1 cellular context compared by ENCODE assay signal in the genomic region with DNA sequence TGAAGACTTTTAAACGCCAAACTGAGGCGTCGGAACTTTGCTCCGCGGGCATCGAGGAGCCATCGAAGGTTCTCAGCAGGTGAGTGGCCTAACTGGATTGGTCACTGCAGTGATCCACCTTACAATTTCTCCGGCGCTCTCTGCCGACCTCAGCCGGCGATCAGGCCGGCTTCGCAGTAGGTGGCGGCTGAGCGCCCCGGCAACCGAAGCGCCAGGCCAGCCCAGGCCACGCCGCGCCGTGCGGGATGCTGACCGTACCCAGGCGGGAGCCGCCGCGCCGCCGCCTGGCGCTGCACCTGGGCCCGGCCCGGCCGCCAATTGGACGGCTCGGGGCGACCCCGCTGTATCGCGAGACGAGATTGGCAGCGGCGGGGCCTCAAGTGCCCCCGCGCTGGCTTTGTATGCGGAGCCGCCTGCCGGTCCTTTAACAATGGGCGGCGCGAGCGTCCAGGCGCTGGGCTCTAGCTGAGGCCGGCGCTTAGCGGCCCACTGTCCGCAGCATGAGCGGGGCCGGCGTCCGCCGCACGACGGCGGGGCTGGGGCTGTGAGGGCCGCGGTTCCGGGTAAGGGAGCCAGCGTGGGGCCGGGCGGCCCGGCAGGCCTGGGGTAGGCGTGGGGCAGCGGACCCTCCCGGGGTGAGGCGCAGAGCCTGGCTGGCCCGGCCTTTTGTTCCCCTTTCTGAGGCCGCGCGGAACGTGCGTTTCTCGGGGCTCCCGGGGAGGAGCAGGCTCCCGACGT.
TF ChIP-seq lines count a peak whose summit lies in the region.

A gene with protein sequence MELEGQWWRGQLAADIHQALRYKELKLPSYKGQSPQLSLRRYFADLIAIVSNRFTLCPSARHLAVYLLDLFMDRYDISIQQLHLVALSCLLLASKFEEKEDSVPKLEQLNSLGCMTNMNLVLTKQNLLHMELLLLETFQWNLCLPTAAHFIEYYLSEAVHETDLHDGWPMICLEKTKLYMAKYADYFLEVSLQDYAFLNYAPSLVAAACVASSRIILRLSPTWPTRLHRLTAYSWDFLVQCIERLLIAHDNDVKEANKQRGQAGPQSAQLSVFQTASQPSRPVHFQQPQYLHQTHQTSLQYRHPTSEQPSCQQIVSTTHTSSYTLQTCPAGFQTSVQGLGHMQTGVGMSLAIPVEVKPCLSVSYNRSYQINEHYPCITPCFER (plus strand): TSS at position 427 of the 738 bp plus-strand sequence. CDS start 811 bp downstream, outside the sequence.

TF ChIP-seq in GM12878, 131 proteins besides CTCF, POLR2A, EP300 and RAD21 (continued from another document and continues in another):
- TF ChIP-seq, protein P1, sequence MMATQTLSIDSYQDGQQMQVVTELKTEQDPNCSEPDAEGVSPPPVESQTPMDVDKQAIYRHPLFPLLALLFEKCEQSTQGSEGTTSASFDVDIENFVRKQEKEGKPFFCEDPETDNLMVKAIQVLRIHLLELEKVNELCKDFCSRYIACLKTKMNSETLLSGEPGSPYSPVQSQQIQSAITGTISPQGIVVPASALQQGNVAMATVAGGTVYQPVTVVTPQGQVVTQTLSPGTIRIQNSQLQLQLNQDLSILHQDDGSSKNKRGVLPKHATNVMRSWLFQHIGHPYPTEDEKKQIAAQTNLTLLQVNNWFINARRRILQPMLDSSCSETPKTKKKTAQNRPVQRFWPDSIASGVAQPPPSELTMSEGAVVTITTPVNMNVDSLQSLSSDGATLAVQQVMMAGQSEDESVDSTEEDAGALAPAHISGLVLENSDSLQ (IDR thresholded peaks at IDR 0.05) = 0 out of 2 replicates have a peak, but pooled peaks have one; percentile 22
- peak; percentile 37; the same call in 1 of the 2 replicates for TF ChIP-seq CBFB (IDR thresholded peaks at IDR 0.05; ENCODE audit: low read depth)
- peak; percentile 70 for TF ChIP-seq RELA (IDR thresholded peaks at IDR 0.05; ENCODE audit: borderline replicate concordance, partially characterized antibody)
- TF ChIP-seq CREM (IDR thresholded peaks at IDR 0.05; ENCODE audit: low read depth) = 0 out of 2 replicates have a peak, but pooled peaks have one; percentile 7
- TF ChIP-seq KLF5 (IDR thresholded peaks at IDR 0.05; ENCODE audit: partially characterized antibody) = peak; percentile 75
- TF ChIP-seq, protein P2, sequence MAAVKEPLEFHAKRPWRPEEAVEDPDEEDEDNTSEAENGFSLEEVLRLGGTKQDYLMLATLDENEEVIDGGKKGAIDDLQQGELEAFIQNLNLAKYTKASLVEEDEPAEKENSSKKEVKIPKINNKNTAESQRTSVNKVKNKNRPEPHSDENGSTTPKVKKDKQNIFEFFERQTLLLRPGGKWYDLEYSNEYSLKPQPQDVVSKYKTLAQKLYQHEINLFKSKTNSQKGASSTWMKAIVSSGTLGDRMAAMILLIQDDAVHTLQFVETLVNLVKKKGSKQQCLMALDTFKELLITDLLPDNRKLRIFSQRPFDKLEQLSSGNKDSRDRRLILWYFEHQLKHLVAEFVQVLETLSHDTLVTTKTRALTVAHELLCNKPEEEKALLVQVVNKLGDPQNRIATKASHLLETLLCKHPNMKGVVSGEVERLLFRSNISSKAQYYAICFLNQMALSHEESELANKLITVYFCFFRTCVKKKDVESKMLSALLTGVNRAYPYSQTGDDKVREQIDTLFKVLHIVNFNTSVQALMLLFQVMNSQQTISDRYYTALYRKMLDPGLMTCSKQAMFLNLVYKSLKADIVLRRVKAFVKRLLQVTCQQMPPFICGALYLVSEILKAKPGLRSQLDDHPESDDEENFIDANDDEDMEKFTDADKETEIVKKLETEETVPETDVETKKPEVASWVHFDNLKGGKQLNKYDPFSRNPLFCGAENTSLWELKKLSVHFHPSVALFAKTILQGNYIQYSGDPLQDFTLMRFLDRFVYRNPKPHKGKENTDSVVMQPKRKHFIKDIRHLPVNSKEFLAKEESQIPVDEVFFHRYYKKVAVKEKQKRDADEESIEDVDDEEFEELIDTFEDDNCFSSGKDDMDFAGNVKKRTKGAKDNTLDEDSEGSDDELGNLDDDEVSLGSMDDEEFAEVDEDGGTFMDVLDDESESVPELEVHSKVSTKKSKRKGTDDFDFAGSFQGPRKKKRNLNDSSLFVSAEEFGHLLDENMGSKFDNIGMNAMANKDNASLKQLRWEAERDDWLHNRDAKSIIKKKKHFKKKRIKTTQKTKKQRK (IDR thresholded peaks at IDR 0.05; ENCODE audit: low read depth, low read length) = no peak
- TF ChIP-seq NR2F1 (conservative IDR thresholded peaks at IDR 0.05) = peak; percentile 67
- no peak for TF ChIP-seq EGR1 (IDR thresholded peaks at IDR 0.05; ENCODE audit: borderline replicate concordance in 1 of 2, low read depth in 2 of 2, low read length in 2 of 2)
- TF ChIP-seq TCF12 (IDR thresholded peaks at IDR 0.05; ENCODE audit: low read depth, low read length) = no peak
- TF ChIP-seq, protein P3, sequence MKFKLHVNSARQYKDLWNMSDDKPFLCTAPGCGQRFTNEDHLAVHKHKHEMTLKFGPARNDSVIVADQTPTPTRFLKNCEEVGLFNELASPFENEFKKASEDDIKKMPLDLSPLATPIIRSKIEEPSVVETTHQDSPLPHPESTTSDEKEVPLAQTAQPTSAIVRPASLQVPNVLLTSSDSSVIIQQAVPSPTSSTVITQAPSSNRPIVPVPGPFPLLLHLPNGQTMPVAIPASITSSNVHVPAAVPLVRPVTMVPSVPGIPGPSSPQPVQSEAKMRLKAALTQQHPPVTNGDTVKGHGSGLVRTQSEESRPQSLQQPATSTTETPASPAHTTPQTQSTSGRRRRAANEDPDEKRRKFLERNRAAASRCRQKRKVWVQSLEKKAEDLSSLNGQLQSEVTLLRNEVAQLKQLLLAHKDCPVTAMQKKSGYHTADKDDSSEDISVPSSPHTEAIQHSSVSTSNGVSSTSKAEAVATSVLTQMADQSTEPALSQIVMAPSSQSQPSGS (IDR thresholded peaks at IDR 0.05; ENCODE audit: low read length) = no peak
- TF ChIP-seq MYB (IDR thresholded peaks at IDR 0.05; ENCODE audit: borderline replicate concordance, low read depth, low read length) = no peak
- TF ChIP-seq ZNF384 (IDR thresholded peaks at IDR 0.05; ENCODE audit: borderline replicate concordance, low read depth, low read length) = no peak
- no peak for TF ChIP-seq ZNF217 (IDR thresholded peaks at IDR 0.05)
- no peak for TF ChIP-seq PAX8 (IDR thresholded peaks at IDR 0.05)
- 0 out of 2 replicates have a peak, but pooled peaks have one; percentile 59 for TF ChIP-seq TCF3 (IDR thresholded peaks at IDR 0.05; ENCODE audit: borderline replicate concordance, insufficient read depth, low read depth, low read length)
- TF ChIP-seq, protein P4, sequence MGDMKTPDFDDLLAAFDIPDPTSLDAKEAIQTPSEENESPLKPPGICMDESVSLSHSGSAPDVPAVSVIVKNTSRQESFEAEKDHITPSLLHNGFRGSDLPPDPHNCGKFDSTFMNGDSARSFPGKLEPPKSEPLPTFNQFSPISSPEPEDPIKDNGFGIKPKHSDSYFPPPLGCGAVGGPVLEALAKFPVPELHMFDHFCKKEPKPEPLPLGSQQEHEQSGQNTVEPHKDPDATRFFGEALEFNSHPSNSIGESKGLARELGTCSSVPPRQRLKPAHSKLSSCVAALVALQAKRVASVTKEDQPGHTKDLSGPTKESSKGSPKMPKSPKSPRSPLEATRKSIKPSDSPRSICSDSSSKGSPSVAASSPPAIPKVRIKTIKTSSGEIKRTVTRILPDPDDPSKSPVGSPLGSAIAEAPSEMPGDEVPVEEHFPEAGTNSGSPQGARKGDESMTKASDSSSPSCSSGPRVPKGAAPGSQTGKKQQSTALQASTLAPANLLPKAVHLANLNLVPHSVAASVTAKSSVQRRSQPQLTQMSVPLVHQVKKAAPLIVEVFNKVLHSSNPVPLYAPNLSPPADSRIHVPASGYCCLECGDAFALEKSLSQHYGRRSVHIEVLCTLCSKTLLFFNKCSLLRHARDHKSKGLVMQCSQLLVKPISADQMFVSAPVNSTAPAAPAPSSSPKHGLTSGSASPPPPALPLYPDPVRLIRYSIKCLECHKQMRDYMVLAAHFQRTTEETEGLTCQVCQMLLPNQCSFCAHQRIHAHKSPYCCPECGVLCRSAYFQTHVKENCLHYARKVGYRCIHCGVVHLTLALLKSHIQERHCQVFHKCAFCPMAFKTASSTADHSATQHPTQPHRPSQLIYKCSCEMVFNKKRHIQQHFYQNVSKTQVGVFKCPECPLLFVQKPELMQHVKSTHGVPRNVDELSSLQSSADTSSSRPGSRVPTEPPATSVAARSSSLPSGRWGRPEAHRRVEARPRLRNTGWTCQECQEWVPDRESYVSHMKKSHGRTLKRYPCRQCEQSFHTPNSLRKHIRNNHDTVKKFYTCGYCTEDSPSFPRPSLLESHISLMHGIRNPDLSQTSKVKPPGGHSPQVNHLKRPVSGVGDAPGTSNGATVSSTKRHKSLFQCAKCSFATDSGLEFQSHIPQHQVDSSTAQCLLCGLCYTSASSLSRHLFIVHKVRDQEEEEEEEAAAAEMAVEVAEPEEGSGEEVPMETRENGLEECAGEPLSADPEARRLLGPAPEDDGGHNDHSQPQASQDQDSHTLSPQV (IDR thresholded peaks at IDR 0.05) = no peak
- TF ChIP-seq MEF2B (IDR thresholded peaks at IDR 0.05; ENCODE audit: partially characterized antibody, poor library complexity, severe bottlenecking) = no peak
- TF ChIP-seq NR2C1 (IDR thresholded peaks at IDR 0.05) = 0 out of 2 replicates have a peak, but pooled peaks have one; percentile 19
- TF ChIP-seq KAT2A (conservative IDR thresholded peaks at IDR 0.05; ENCODE audit: control insufficient read depth, low read depth, low read length) = no peak
- TF ChIP-seq ZNF274 (IDR thresholded peaks at IDR 0.05; ENCODE audit: insufficient read depth, insufficient read length) = no peak
- no peak for TF ChIP-seq ZZZ3 (IDR thresholded peaks at IDR 0.05; ENCODE audit: control insufficient read depth, insufficient read length, low read depth)
- TF ChIP-seq ZSCAN29 (IDR thresholded peaks at IDR 0.05) = no peak
- TF ChIP-seq ESRRA (IDR thresholded peaks at IDR 0.05; ENCODE audit: low read length) = no peak
- TF ChIP-seq, protein P5, sequence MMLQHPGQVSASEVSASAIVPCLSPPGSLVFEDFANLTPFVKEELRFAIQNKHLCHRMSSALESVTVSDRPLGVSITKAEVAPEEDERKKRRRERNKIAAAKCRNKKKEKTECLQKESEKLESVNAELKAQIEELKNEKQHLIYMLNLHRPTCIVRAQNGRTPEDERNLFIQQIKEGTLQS (IDR thresholded peaks at IDR 0.05; ENCODE audit: borderline replicate concordance, extremely low read depth, low read depth, low read length) = no peak
- TF ChIP-seq SMAD5 (IDR thresholded peaks at IDR 0.05; ENCODE audit: low read depth) = peak; percentile 56; the same call in 1 of the 2 replicates
- TF ChIP-seq ZNF207 (IDR thresholded peaks at IDR 0.05; ENCODE audit: borderline replicate concordance) = peak; percentile 57; the same call in 1 of the 2 replicates
- peak; percentile 23; the same call in 1 of the 2 replicates for TF ChIP-seq PML (IDR thresholded peaks at IDR 0.05; ENCODE audit: low read length)
- TF ChIP-seq, protein P6, sequence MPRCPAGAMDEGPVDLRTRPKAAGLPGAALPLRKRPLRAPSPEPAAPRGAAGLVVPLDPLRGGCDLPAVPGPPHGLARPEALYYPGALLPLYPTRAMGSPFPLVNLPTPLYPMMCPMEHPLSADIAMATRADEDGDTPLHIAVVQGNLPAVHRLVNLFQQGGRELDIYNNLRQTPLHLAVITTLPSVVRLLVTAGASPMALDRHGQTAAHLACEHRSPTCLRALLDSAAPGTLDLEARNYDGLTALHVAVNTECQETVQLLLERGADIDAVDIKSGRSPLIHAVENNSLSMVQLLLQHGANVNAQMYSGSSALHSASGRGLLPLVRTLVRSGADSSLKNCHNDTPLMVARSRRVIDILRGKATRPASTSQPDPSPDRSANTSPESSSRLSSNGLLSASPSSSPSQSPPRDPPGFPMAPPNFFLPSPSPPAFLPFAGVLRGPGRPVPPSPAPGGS (IDR thresholded peaks at IDR 0.05; ENCODE audit: borderline replicate concordance, insufficient read depth, low read depth, low read length, poor library complexity, severe bottlenecking) = peak; percentile 11
- no peak for TF ChIP-seq ZBED1 (IDR thresholded peaks at IDR 0.05; ENCODE audit: borderline replicate concordance)
- TF ChIP-seq MYC (IDR thresholded peaks at IDR 0.05; ENCODE audit: insufficient read depth, insufficient read length, insufficient replicate concordance, low read length, severe bottlenecking) = peak; percentile 69
- TF ChIP-seq SP1 (IDR thresholded peaks at IDR 0.05; ENCODE audit: low read depth, low read length) = peak; percentile 87
- peak; percentile 81 for TF ChIP-seq YY1 (IDR thresholded peaks at IDR 0.05; ENCODE audit: low read depth, low read length)
- TF ChIP-seq KDM1A (IDR thresholded peaks at IDR 0.05; ENCODE audit: borderline replicate concordance) = no peak
- TF ChIP-seq, protein P7, sequence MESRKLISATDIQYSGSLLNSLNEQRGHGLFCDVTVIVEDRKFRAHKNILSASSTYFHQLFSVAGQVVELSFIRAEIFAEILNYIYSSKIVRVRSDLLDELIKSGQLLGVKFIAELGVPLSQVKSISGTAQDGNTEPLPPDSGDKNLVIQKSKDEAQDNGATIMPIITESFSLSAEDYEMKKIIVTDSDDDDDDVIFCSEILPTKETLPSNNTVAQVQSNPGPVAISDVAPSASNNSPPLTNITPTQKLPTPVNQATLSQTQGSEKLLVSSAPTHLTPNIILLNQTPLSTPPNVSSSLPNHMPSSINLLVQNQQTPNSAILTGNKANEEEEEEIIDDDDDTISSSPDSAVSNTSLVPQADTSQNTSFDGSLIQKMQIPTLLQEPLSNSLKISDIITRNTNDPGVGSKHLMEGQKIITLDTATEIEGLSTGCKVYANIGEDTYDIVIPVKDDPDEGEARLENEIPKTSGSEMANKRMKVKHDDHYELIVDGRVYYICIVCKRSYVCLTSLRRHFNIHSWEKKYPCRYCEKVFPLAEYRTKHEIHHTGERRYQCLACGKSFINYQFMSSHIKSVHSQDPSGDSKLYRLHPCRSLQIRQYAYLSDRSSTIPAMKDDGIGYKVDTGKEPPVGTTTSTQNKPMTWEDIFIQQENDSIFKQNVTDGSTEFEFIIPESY (IDR thresholded peaks at IDR 0.05) = no peak
- TF ChIP-seq, protein P8, sequence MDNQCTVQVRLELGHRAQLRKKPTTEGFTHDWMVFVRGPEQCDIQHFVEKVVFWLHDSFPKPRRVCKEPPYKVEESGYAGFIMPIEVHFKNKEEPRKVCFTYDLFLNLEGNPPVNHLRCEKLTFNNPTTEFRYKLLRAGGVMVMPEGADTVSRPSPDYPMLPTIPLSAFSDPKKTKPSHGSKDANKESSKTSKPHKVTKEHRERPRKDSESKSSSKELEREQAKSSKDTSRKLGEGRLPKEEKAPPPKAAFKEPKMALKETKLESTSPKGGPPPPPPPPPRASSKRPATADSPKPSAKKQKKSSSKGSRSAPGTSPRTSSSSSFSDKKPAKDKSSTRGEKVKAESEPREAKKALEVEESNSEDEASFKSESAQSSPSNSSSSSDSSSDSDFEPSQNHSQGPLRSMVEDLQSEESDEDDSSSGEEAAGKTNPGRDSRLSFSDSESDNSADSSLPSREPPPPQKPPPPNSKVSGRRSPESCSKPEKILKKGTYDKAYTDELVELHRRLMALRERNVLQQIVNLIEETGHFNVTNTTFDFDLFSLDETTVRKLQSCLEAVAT (IDR thresholded peaks at IDR 0.05) = 0 out of 2 replicates have a peak, but pooled peaks have one; percentile 22
- no peak for TF ChIP-seq CREB1 (IDR thresholded peaks at IDR 0.05; ENCODE audit: low read depth)
- TF ChIP-seq, protein P9, sequence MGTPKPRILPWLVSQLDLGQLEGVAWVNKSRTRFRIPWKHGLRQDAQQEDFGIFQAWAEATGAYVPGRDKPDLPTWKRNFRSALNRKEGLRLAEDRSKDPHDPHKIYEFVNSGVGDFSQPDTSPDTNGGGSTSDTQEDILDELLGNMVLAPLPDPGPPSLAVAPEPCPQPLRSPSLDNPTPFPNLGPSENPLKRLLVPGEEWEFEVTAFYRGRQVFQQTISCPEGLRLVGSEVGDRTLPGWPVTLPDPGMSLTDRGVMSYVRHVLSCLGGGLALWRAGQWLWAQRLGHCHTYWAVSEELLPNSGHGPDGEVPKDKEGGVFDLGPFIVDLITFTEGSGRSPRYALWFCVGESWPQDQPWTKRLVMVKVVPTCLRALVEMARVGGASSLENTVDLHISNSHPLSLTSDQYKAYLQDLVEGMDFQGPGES (IDR thresholded peaks at IDR 0.05) = peak; percentile 64
- TF ChIP-seq SIN3A (IDR thresholded peaks at IDR 0.05; ENCODE audit: low read depth, low read length) = 0 out of 2 replicates have a peak, but pooled peaks have one; percentile 46
- TF ChIP-seq CBX5 (IDR thresholded peaks at IDR 0.05; ENCODE audit: low read depth) = no peak
